In genomic region chr20:2387180-2387577, GRCh38 we compare ENCODE assay signal across 8 cellular contexts. TPM values are rescaled to one million over a fixed set of nuclear protein-coding genes. Genes with fewer than 3 reads are reported as not detected.
DNase-seq lines count a peak whose midpoint lies in the region; ATAC-seq, FAIRE-seq and TF ChIP-seq lines count a peak whose summit lies in the region.

No MANE protein-coding gene starts in this region.

- H3K27me3 ChIP-seq in Loucy (ENCODE audit: insufficient read depth, low read length, poor library complexity, severe bottlenecking) (no peaks in the 10 kb centered on the region), small intestine (ENCODE audit: control insufficient read depth in 2 of 2, insufficient read depth in 2 of 2, low read length in 2 of 2) (no peaks in the 10 kb centered on the region)

- H3K9me3 ChIP-seq in Loucy (ENCODE audit: insufficient read depth, low read depth, low read length) = no peaks in the 10 kb centered on the region; the same call in 1 of the 2 replicates
- no peaks in the 10 kb centered on the region for H3K9me3 ChIP-seq in small intestine (ENCODE audit: control insufficient read depth, low read depth)

- no peak overlapping the region for H3K9ac ChIP-seq in Loucy (ENCODE audit: low read depth, low read length, poor library complexity, severe bottlenecking)

- no peaks in the 10 kb centered on the region for H3K9me2 ChIP-seq in Loucy (replicated peaks; ENCODE audit: low read depth, low read length)

- H3K4me1 ChIP-seq in Loucy (ENCODE audit: insufficient read depth, low read length, poor library complexity, severe bottlenecking) (peaks cover 9% of the 10 kb centered on the region), small intestine (ENCODE audit: control insufficient read depth in 2 of 2, insufficient read depth in 1 of 2, low read depth in 1 of 2, low read length in 1 of 2) (no peaks in the 10 kb centered on the region)

- no peak for FAIRE-seq in small intestine (lab: Jason Lieb, UNC)

- no peak overlapping the region for H3K27ac ChIP-seq in small intestine (ENCODE audit: low read depth in 1 of 2, low read length in 1 of 2)

- 36 to 40% (median 39%) methylated on average over 2 of the region's 2 CpGs for WGBS in small intestine, 3 donors

- peak overlapping the region; percentile 19 for H3K4me2 ChIP-seq in Loucy (ENCODE audit: low read depth, low read length, poor library complexity, severe bottlenecking)

- peak; percentile 89 for TF ChIP-seq CTCF in Loucy (conservative IDR thresholded peaks at IDR 0.05; ENCODE audit: low read length)
- TF ChIP-seq CTCF in fibroblast of pulmonary artery (IDR thresholded peaks at IDR 0.05; ENCODE audit: low read length, missing control alignments) = peak; percentile 50

- DNase-seq in NCI-H510A treated with DMSO at 0.1 percent for 48 hours (lab: John Stamatoyannopoulos, UW) (peak; percentile 30), NCI-H510A (lab: John Stamatoyannopoulos, UW) (no peak), fibroblast of pulmonary artery (ENCODE audit: low read depth) (peak; percentile 33), small intestine (no peak)
- peak; percentile 20 to 39 for DNase-seq in activated CD4-positive, alpha-beta T cell treated with anti-CD3 and anti-CD28 coated beads, Interleukin-2, amount 50 U/mL, for 24 hours (ENCODE audit: low read depth in 1 of 2, low spot score in 1 of 2)
- DNase-seq in stimulated activated CD8-positive, alpha-beta memory T cell treated with anti-CD3 and anti-CD28 coated beads, Interleukin-15, amount 100 ng/mL, for 24 hours (ENCODE audit: low read depth) = peak; percentile 19

- ATAC-seq in HG02884 (IDR thresholded peaks at IDR 0.05; ENCODE audit: unreplicated experiment) = no peak

- H3K36me3 ChIP-seq in Loucy (ENCODE audit: insufficient read depth, low read length) (no peaks in the 10 kb centered on the region), small intestine (ENCODE audit: control insufficient read depth in 2 of 2, insufficient read depth in 2 of 2, low read length in 2 of 2) (no peaks in the 10 kb centered on the region)

- H3K4me3 ChIP-seq in Loucy (ENCODE audit: low read length, poor library complexity, severe bottlenecking) (no peak overlapping the region), fibroblast of pulmonary artery (replicated peaks; ENCODE audit: low read depth, low read length) (no peak overlapping the region), small intestine (ENCODE audit: low read depth in 1 of 2, low read length in 2 of 2) (no peak overlapping the region)

- no peaks in the 10 kb centered on the region for H3K79me2 ChIP-seq in Loucy (ENCODE audit: insufficient read depth, low read length)

- H4K20me1 ChIP-seq in Loucy (ENCODE audit: insufficient read depth, low read length, poor library complexity, severe bottlenecking) = no peaks in the 10 kb centered on the region

- H2AFZ ChIP-seq in Loucy (ENCODE audit: low read length) = peak overlapping the region; percentile 56; the same call in 1 of the 2 replicates

- no peaks in the 10 kb centered on the region for H3F3A ChIP-seq in Loucy (ENCODE audit: low read depth)

RNA-seq across cellular contexts. Expression of gene TGM6, which starts 6.5 kb away (rescaled TPM):
- polyA plus RNA-seq in small intestine = not detected

Comparison
In these comparisons a context has a peak if more than half of its experiments do, and no peak if none do; other contexts are left out.
1. DNase-seq: peak in NCI-H510A treated with DMSO at 0.1 percent for 48 hours (single experiment), activated CD4-positive, alpha-beta T cell treated with anti-CD3 and anti-CD28 coated beads, Interleukin-2, amount 50 U/mL, for 24 hours (2 of 2), fibroblast of pulmonary artery (single experiment) and stimulated activated CD8-positive, alpha-beta memory T cell treated with anti-CD3 and anti-CD28 coated beads, Interleukin-15, amount 100 ng/mL, for 24 hours (single experiment); none in NCI-H510A (single experiment) and small intestine (single experiment).